In the genomic region with DNA sequence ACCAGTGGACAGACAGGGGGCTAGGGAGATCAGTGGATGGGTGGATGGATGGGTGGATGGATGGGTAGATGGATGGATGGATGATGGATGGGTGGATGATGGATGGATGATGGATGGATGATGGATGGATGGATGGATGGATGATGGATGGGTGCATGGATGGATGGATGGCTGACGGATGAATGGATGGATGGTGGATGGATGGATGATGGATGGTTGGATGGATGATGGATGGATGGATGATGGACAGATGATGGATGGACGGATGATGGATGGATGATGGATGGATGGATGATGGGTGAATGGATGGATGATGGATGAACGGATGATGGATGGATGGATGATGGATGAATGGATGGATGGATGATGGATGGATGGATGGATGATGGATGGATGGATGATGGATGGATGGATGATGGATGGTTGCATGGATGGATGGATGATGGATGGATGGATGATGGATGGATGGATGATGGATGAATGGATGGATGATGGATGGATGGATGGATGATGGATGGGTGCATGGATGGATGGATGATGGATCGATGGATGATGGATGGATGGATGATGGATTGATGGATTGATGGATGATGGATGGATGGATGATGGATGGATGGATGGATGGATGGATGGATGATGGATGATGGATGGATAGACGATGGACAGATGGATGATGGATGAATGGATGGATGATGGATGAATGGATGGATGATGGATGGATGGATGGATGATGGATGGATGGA, we compare ENCODE assay signal across 9 cellular contexts. TPM values are rescaled to one million over a fixed set of nuclear protein-coding genes. Genes with fewer than 3 reads are reported as not detected.
"Had no signal": no experiment of that assay in that cellular context is flagged by ENCODE, and none has a peak within 500 bp of the region (broad histone marks: within the 10 kb centered on the region; RNA-seq: fewer than 3 reads in every experiment).

No MANE protein-coding gene starts in this region.

RNA-seq across cellular contexts. Expression of gene TMPRSS6, which starts 37.5 kb away (rescaled TPM):
- total RNA-seq: aorta, cardiac muscle cell, dermis microvascular lymphatic vessel endothelial cell, endothelial cell of umbilical vein, fibroblast of lung, fibroblast of villous mesenchyme, gastroesophageal sphincter, glomerular endothelial cell, heart right ventricle had no signal
- polyA plus RNA-seq: aorta, endothelial cell of umbilical vein, fibroblast of lung, heart right ventricle had no signal
